ENCODE assay signal across 17 cellular contexts in genomic region chr17:194844-195602, GRCh38. TPM values are rescaled to one million over a fixed set of nuclear protein-coding genes. Genes with fewer than 3 reads are reported as not detected.
"Had no signal": no experiment of that assay in that cellular context is flagged by ENCODE, and none has a peak within 500 bp of the region (broad histone marks: within the 10 kb centered on the region; RNA-seq: fewer than 3 reads in every experiment).

No MANE protein-coding gene starts in this region.

- H3K4me1 Mint-ChIP-seq: activated CD4-positive, alpha-beta memory T cell treated with anti-CD3 and anti-CD28 coated beads, Interleukin-2, amount 10 ng/mL, durations not matched to agents 7 days and 5 days; activated CD4-positive, alpha-beta T cell treated with anti-CD3 and anti-CD28 coated beads for 36 hours; activated naive CD4-positive, alpha-beta T cell treated with anti-CD3 and anti-CD28 coated beads, Interleukin-2, amount 50 U/mL, for 24 hours; immature natural killer cell; stimulated activated memory B cell treated with anti-CD40 and anti-IgM and Interleukin-4, amounts not matched to agents 10 μg/mL and 1 μg/mL and 100 μg/mL, for 72 hours had no signal

- H3K36me3 ChIP-seq: adrenal gland had no signal

- H3K4me3 Mint-ChIP-seq: activated CD4-positive, alpha-beta memory T cell treated with anti-CD3 and anti-CD28 coated beads, Interleukin-2, amount 10 ng/mL, durations not matched to agents 7 days and 5 days; activated CD4-positive, alpha-beta T cell treated with anti-CD3 and anti-CD28 coated beads for 36 hours; activated naive CD4-positive, alpha-beta T cell treated with anti-CD3 and anti-CD28 coated beads, Interleukin-2, amount 50 U/mL, for 24 hours; endodermal cell; immature natural killer cell; stimulated activated memory B cell treated with anti-CD40 and anti-IgM and Interleukin-4, amounts not matched to agents 10 μg/mL and 1 μg/mL and 100 μg/mL, for 72 hours had no signal

- H3K9me3 Mint-ChIP-seq: activated CD4-positive, alpha-beta memory T cell treated with anti-CD3 and anti-CD28 coated beads, Interleukin-2, amount 10 ng/mL, durations not matched to agents 7 days and 5 days; activated naive CD4-positive, alpha-beta T cell treated with anti-CD3 and anti-CD28 coated beads, Interleukin-2, amount 50 U/mL, for 24 hours; stimulated activated memory B cell treated with anti-CD40 and anti-IgM and Interleukin-4, amounts not matched to agents 10 μg/mL and 1 μg/mL and 100 μg/mL, for 72 hours had no signal

- H3K36me3 Mint-ChIP-seq: activated naive CD4-positive, alpha-beta T cell treated with anti-CD3 and anti-CD28 coated beads, Interleukin-2, amount 50 U/mL, for 24 hours; immature natural killer cell; stimulated activated memory B cell treated with anti-CD40 and anti-IgM and Interleukin-4, amounts not matched to agents 10 μg/mL and 1 μg/mL and 100 μg/mL, for 72 hours had no signal

- H3K27ac Mint-ChIP-seq: activated CD4-positive, alpha-beta memory T cell treated with anti-CD3 and anti-CD28 coated beads, Interleukin-2, amount 10 ng/mL, durations not matched to agents 7 days and 5 days; activated CD4-positive, alpha-beta T cell treated with anti-CD3 and anti-CD28 coated beads for 36 hours; activated naive CD4-positive, alpha-beta T cell treated with anti-CD3 and anti-CD28 coated beads, Interleukin-2, amount 50 U/mL, for 24 hours; endodermal cell; immature natural killer cell; stimulated activated memory B cell treated with anti-CD40 and anti-IgM and Interleukin-4, amounts not matched to agents 10 μg/mL and 1 μg/mL and 100 μg/mL, for 72 hours had no signal

- DNase-seq: activated CD4-positive, alpha-beta memory T cell treated with anti-CD3 and anti-CD28 coated beads, Interleukin-2, amount 10 ng/mL, durations not matched to agents 7 days and 5 days; activated CD4-positive, alpha-beta T cell treated with anti-CD3 and anti-CD28 coated beads for 36 hours; activated effector memory CD4-positive, alpha-beta T cell treated with anti-CD3 and anti-CD28 coated beads, Interleukin-2, amount 50 U/mL, for 16 hours; activated T-cell treated with anti-CD3 and anti-CD28 coated beads, Interleukin-2, amount 50 U/mL, for 48 hours; dorsolateral prefrontal cortex; endodermal cell; immature natural killer cell; stimulated activated CD4-positive, alpha-beta T cell treated with anti-CD3 and anti-CD28 coated beads, Interleukin-2, amount 100 ng/mL, for 48 hours had no signal

- H3K4me1 ChIP-seq: parathyroid adenoma had no signal

- ATAC-seq: activated CD4-positive, alpha-beta T cell treated with anti-CD3 and anti-CD28 coated beads for 36 hours; stimulated activated memory B cell treated with anti-CD40 and anti-IgM and Interleukin-4, amounts not matched to agents 10 μg/mL and 1 μg/mL and 100 μg/mL, for 72 hours had no signal

- H2AFZ ChIP-seq: parathyroid adenoma had no signal

- H3K27me3 ChIP-seq: adrenal gland had no signal

- H3K4me3 ChIP-seq: adrenal gland, dorsolateral prefrontal cortex, lung had no signal

- H3K79me2 ChIP-seq: parathyroid adenoma had no signal

- H3K27ac ChIP-seq: dorsolateral prefrontal cortex, parathyroid adenoma had no signal

RNA-seq across cellular contexts. Expression of gene DOC2B, which starts 13.6 kb away (rescaled TPM):
- total RNA-seq: activated CD4-positive, alpha-beta memory T cell treated with anti-CD3 and anti-CD28 coated beads, Interleukin-2, amount 10 ng/mL, durations not matched to agents 7 days and 5 days had no signal
- polyA plus RNA-seq: immature natural killer cell had no signal

RNA-seq across cellular contexts. Expression of gene SCGB1C2, which starts 57.7 kb away (rescaled TPM):
- total RNA-seq: activated CD4-positive, alpha-beta memory T cell treated with anti-CD3 and anti-CD28 coated beads, Interleukin-2, amount 10 ng/mL, durations not matched to agents 7 days and 5 days; activated CD4-positive, alpha-beta T cell treated with anti-CD3 and anti-CD28 coated beads for 36 hours; adrenal gland; dorsolateral prefrontal cortex; endodermal cell; epithelial cell of proximal tubule; frontal cortex; lung; renal cortical epithelial cell; urinary bladder had no signal
- polyA plus RNA-seq: adrenal gland, immature natural killer cell, lung, urinary bladder had no signal
